In the genomic region with DNA sequence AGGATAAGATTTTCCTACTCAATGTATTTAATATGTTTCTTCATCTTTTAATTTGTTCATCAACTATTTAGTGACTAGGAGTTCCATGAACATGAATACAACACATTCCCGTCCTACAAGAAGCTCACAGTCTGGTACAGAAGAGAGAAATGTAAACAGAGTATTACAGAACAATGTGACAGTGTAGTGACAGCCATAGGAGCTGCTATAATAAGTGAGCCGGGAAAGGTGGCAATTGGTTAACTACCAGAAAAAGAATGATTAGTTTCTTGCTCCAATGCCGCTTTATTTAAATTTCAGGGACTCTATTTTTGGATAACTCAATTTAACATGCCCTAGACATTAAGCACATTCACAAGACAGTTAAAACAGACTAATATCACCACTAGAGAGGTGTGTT, we compare ENCODE assay signal across 8 cellular contexts.
"Had no signal": no experiment of that assay in that cellular context is flagged by ENCODE, and none has a peak within 500 bp of the region (broad histone marks: within the 10 kb centered on the region; RNA-seq: fewer than 3 reads in every experiment).

No MANE protein-coding gene starts in this region.

- H3K4me3 ChIP-seq: GM12878 had no signal

- DNase-seq: GDM1, GF-D8 had no signal

- ATAC-seq: GM12878 had no signal

- FAIRE-seq: G401.6, GM12878, GM12891, GM12892, GM18507, GM19239 had no signal
